8 cellular contexts compared by ENCODE assay signal in genomic region chr17:44899074-44899782, GRCh38. TPM values are rescaled to one million over a fixed set of nuclear protein-coding genes. Genes with fewer than 3 reads are reported as not detected.
DNase-seq lines count a peak whose midpoint lies in the region; ATAC-seq, FAIRE-seq and TF ChIP-seq lines count a peak whose summit lies in the region.

Gene EFTUD2 (minus strand): TSS chr17:44899445. CDS start chr17:44894521, 4,924 bp downstream.

- peak; percentile 85 for DNase-seq in NCI-H1105 (lab: John Stamatoyannopoulos, UW)
- DNase-seq in SKM-1 (lab: John Stamatoyannopoulos, UW; ENCODE audit: unreplicated experiment): peak; percentile 86
- peak; percentile 91 to 94 for DNase-seq in activated naive CD4-positive, alpha-beta T cell treated with anti-CD3 and anti-CD28 coated beads, Interleukin-2, amount 50 U/mL, for 72 hours (ENCODE audit: low spot score in 2 of 2)
- peak; percentile 89 for DNase-seq in glomerular visceral epithelial cell (ENCODE audit: extremely low spot score)
- DNase-seq in osteoblast (ENCODE audit: insufficient read length, low spot score, missing footprints): peak; percentile 96
- DNase-seq in testis: peak; percentile 94

- FAIRE-seq in G401.6 (lab: Jason Lieb, UNC): peak; percentile 61

- WGBS in testis, 2 donors: 0 to 1% methylated on average over 49 to 54 of the region's 54 CpGs

- peaks cover 49% of the 10 kb centered on the region for H3K79me2 ChIP-seq in osteoblast (ENCODE audit: insufficient read depth, low read length)

- H3K27ac ChIP-seq in osteoblast (ENCODE audit: low read depth, low read length): peak within 1 kb of the TSS; percentile 99
- H3K27ac ChIP-seq in testis: peak within 1 kb of the TSS; percentile 92 to 94

- no peak for TF ChIP-seq POLR2A in testis (IDR thresholded peaks at IDR 0.05)

- H3K4me3 ChIP-seq in osteoblast (ENCODE audit: insufficient read depth, low read length) (peak within 1 kb of the TSS; percentile 86), testis (peak within 1 kb of the TSS; percentile 74 to 91)

- TF ChIP-seq CTCF in osteoblast (IDR thresholded peaks at IDR 0.05; ENCODE audit: extremely low read depth, low read depth, low read length) (no peak), testis (IDR thresholded peaks at IDR 0.05) (peak in 2 of 3 experiments; percentile 38 to 59)

- peak within 1 kb of the TSS; percentile 98 to 99 for H3K27ac Mint-ChIP-seq in activated naive CD4-positive, alpha-beta T cell treated with anti-CD3 and anti-CD28 coated beads, Interleukin-2, amount 50 U/mL, for 72 hours

- intact Hi-C loops in testis (cut with DNase I; ENCODE audit: low total_unique reads): no loop called here

- H2AFZ ChIP-seq in osteoblast (ENCODE audit: low read length): peak within 1 kb of the TSS; percentile 95

- no peaks in the 10 kb centered on the region for H3K27me3 ChIP-seq in osteoblast (ENCODE audit: insufficient read depth, low read length)
- no peaks in the 10 kb centered on the region for H3K27me3 ChIP-seq in testis

- H3K36me3 ChIP-seq in osteoblast (ENCODE audit: insufficient read depth, low read length) (peaks cover 7% of the 10 kb centered on the region), testis (ENCODE audit: low read depth, missing control alignments) (no peaks in the 10 kb centered on the region)

- H3K9me3 Mint-ChIP-seq in activated naive CD4-positive, alpha-beta T cell treated with anti-CD3 and anti-CD28 coated beads, Interleukin-2, amount 50 U/mL, for 72 hours: no peaks in the 10 kb centered on the region

- H3K9me3 ChIP-seq in osteoblast (ENCODE audit: low read depth, low read length) (no peaks in the 10 kb centered on the region), testis (no peaks in the 10 kb centered on the region)

- H3K36me3 Mint-ChIP-seq in activated naive CD4-positive, alpha-beta T cell treated with anti-CD3 and anti-CD28 coated beads, Interleukin-2, amount 50 U/mL, for 72 hours: peaks cover 6 to 19% of the 10 kb centered on the region in 2 donors

- H4K20me1 ChIP-seq in osteoblast (ENCODE audit: insufficient read depth, low read length): peaks cover 10% of the 10 kb centered on the region

- peak; percentile 62 for ATAC-seq in HG02571 (IDR thresholded peaks at IDR 0.05; ENCODE audit: unreplicated experiment)
- ATAC-seq in activated naive CD4-positive, alpha-beta T cell treated with anti-CD3 and anti-CD28 coated beads, Interleukin-2, amount 50 U/mL, for 72 hours: peak; percentile 85 to 92

- H3K4me2 ChIP-seq in osteoblast (ENCODE audit: insufficient read depth, low read length): peak within 1 kb of the TSS; percentile 96

- H3K4me1 ChIP-seq in osteoblast (ENCODE audit: insufficient read depth, low read length) (peaks cover 33% of the 10 kb centered on the region), testis (peaks cover 11% of the 10 kb centered on the region)

RNA-seq across cellular contexts. Expression of gene EFTUD2, which starts in this region (rescaled TPM):
- total RNA-seq in activated naive CD4-positive, alpha-beta T cell treated with anti-CD3 and anti-CD28 coated beads, Interleukin-2, amount 50 U/mL, for 72 hours: 100 to 1,000 TPM in 1 of 2 donors, 10 to 100 TPM in 1; 77.8 to 186 TPM
- 72.7 and 81.0 TPM in 2 replicates for total RNA-seq in osteoblast
- total RNA-seq in testis: 100 to 1,000 TPM; 124 to 131 TPM
- 95.5 TPM for polyA plus RNA-seq in testis (ENCODE audit: insufficient read depth, low read depth, low replicate concordance)

Comparison
In these comparisons a context has a peak if more than half of its experiments do, and no peak if none do; other contexts are left out.
1. Peak in every context shown above with its lines: DNase-seq, ATAC-seq, H3K4me3 ChIP-seq and H3K27ac ChIP-seq.